In the genomic region with DNA sequence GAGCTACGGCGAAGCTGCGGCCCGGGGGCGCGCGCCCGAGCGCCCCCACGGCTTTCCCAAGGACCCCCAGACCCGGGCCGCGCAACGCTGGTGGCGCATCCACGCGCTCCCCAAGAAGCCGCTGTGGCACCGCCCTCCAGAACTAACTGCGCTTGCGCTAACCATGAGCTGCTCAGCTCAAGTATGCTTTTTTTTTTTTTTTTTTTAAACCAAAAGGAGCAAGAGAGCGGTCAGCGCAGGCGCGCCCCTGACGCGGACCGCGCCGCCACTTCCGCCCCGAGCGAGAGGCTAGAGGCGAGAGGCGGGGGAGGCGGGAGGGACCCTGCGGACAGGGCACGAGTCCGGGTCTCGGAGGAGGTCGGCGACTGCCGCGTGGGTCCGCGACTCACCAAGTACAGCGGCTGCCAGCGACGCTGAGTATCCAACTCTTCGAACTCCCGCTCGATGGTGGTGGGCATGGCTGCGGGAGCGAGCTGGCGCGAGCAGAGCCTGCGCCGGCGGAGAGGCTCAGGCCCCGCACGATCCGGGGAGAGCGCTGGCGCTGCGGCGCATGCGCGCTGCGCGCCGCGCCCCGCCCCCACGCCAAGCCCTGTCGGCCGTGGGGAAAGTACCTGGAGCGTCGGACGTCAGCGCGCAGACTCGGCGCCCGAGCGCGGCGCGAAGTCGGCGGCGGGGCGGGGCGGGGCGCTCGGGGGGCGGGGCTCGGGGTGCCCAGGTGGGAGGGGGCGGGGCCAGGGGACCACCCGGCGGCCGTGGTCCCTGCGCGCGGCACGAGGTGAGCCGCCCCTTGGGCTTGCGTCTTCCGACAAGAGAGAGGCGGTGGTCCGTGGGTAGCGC, we compare ENCODE assay signal across 1 cellular context.
TF ChIP-seq lines count a peak whose summit lies in the region.

A gene (minus strand): TSS at position 554 of the 837 bp plus-strand sequence. CDS start 96 bp downstream, at position 458.

TF ChIP-seq in K562, 482 proteins besides CTCF, POLR2A, EP300 and RAD21 (continued from another document and continues in another):
- TF ChIP-seq, protein P1, sequence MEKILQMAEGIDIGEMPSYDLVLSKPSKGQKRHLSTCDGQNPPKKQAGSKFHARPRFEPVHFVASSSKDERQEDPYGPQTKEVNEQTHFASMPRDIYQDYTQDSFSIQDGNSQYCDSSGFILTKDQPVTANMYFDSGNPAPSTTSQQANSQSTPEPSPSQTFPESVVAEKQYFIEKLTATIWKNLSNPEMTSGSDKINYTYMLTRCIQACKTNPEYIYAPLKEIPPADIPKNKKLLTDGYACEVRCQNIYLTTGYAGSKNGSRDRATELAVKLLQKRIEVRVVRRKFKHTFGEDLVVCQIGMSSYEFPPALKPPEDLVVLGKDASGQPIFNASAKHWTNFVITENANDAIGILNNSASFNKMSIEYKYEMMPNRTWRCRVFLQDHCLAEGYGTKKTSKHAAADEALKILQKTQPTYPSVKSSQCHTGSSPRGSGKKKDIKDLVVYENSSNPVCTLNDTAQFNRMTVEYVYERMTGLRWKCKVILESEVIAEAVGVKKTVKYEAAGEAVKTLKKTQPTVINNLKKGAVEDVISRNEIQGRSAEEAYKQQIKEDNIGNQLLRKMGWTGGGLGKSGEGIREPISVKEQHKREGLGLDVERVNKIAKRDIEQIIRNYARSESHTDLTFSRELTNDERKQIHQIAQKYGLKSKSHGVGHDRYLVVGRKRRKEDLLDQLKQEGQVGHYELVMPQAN (IDR thresholded peaks at IDR 0.05; ENCODE audit: borderline replicate concordance): peak; percentile 55; the same call in 1 of the 2 replicates
- TF ChIP-seq, protein P2, sequence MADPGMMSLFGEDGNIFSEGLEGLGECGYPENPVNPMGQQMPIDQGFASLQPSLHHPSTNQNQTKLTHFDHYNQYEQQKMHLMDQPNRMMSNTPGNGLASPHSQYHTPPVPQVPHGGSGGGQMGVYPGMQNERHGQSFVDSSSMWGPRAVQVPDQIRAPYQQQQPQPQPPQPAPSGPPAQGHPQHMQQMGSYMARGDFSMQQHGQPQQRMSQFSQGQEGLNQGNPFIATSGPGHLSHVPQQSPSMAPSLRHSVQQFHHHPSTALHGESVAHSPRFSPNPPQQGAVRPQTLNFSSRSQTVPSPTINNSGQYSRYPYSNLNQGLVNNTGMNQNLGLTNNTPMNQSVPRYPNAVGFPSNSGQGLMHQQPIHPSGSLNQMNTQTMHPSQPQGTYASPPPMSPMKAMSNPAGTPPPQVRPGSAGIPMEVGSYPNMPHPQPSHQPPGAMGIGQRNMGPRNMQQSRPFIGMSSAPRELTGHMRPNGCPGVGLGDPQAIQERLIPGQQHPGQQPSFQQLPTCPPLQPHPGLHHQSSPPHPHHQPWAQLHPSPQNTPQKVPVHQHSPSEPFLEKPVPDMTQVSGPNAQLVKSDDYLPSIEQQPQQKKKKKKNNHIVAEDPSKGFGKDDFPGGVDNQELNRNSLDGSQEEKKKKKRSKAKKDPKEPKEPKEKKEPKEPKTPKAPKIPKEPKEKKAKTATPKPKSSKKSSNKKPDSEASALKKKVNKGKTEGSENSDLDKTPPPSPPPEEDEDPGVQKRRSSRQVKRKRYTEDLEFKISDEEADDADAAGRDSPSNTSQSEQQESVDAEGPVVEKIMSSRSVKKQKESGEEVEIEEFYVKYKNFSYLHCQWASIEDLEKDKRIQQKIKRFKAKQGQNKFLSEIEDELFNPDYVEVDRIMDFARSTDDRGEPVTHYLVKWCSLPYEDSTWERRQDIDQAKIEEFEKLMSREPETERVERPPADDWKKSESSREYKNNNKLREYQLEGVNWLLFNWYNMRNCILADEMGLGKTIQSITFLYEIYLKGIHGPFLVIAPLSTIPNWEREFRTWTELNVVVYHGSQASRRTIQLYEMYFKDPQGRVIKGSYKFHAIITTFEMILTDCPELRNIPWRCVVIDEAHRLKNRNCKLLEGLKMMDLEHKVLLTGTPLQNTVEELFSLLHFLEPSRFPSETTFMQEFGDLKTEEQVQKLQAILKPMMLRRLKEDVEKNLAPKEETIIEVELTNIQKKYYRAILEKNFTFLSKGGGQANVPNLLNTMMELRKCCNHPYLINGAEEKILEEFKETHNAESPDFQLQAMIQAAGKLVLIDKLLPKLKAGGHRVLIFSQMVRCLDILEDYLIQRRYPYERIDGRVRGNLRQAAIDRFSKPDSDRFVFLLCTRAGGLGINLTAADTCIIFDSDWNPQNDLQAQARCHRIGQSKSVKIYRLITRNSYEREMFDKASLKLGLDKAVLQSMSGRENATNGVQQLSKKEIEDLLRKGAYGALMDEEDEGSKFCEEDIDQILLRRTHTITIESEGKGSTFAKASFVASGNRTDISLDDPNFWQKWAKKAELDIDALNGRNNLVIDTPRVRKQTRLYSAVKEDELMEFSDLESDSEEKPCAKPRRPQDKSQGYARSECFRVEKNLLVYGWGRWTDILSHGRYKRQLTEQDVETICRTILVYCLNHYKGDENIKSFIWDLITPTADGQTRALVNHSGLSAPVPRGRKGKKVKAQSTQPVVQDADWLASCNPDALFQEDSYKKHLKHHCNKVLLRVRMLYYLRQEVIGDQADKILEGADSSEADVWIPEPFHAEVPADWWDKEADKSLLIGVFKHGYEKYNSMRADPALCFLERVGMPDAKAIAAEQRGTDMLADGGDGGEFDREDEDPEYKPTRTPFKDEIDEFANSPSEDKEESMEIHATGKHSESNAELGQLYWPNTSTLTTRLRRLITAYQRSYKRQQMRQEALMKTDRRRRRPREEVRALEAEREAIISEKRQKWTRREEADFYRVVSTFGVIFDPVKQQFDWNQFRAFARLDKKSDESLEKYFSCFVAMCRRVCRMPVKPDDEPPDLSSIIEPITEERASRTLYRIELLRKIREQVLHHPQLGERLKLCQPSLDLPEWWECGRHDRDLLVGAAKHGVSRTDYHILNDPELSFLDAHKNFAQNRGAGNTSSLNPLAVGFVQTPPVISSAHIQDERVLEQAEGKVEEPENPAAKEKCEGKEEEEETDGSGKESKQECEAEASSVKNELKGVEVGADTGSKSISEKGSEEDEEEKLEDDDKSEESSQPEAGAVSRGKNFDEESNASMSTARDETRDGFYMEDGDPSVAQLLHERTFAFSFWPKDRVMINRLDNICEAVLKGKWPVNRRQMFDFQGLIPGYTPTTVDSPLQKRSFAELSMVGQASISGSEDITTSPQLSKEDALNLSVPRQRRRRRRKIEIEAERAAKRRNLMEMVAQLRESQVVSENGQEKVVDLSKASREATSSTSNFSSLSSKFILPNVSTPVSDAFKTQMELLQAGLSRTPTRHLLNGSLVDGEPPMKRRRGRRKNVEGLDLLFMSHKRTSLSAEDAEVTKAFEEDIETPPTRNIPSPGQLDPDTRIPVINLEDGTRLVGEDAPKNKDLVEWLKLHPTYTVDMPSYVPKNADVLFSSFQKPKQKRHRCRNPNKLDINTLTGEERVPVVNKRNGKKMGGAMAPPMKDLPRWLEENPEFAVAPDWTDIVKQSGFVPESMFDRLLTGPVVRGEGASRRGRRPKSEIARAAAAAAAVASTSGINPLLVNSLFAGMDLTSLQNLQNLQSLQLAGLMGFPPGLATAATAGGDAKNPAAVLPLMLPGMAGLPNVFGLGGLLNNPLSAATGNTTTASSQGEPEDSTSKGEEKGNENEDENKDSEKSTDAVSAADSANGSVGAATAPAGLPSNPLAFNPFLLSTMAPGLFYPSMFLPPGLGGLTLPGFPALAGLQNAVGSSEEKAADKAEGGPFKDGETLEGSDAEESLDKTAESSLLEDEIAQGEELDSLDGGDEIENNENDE (IDR thresholded peaks at IDR 0.05; ENCODE audit: low read depth, low read length): no peak
- TF ChIP-seq TBP (optimal IDR thresholded peaks at IDR 0.05; ENCODE audit: low read depth, low read length) (peak; percentile 74), NCOR1 (IDR thresholded peaks at IDR 0.05) (peak; percentile 54), MCM3 (IDR thresholded peaks at IDR 0.05) (no peak), U2AF1 (optimal IDR thresholded peaks at IDR 0.05; ENCODE audit: low read depth, low read length) (peak; percentile 33), KAT7 (CRISPR knock-in tag; IDR thresholded peaks at IDR 0.05; ENCODE audit: borderline replicate concordance) (no peak), ZNF778 (CRISPR knock-in tag; IDR thresholded peaks at IDR 0.05) (no peak), U2AF2 (optimal IDR thresholded peaks at IDR 0.05; ENCODE audit: low read depth, low read length) (no peak), KDM2B (CRISPR knock-in tag; IDR thresholded peaks at IDR 0.05) (no peak), ZC3H11A (IDR thresholded peaks at IDR 0.05; ENCODE audit: low read depth, low read length) (no peak), ZNF589 (CRISPR knock-in tag; IDR thresholded peaks at IDR 0.05; ENCODE audit: low read depth) (no peak), POLR2B (IDR thresholded peaks at IDR 0.05; ENCODE audit: low read depth, partially characterized antibody) (peak; percentile 97), SAP30 (IDR thresholded peaks at IDR 0.05; ENCODE audit: borderline replicate concordance, insufficient read depth, low read depth, low read length, poor library complexity, severe bottlenecking) (peak; percentile 60), YY1 (IDR thresholded peaks at IDR 0.05; ENCODE audit: borderline replicate concordance in 1 of 3, control insufficient read depth in 1 of 3, extremely low read depth in 1 of 3, insufficient read depth in 3 of 3, insufficient read length in 1 of 3, insufficient replicate concordance in 2 of 3, low read depth in 1 of 3, low read length in 2 of 3) (peak in 2 of 3 experiments; percentile 33 to 47), ARNT (IDR thresholded peaks at IDR 0.05) (no peak), ZNF239 (CRISPR knock-in tag; IDR thresholded peaks at IDR 0.05) (peak; percentile 40; the same call in 1 of the 2 replicates), ZFP1 (CRISPR knock-in tag; IDR thresholded peaks at IDR 0.05) (no peak), CXXC5 (CRISPR knock-in tag; IDR thresholded peaks at IDR 0.05) (peak; percentile 100), BRF1 (IDR thresholded peaks at IDR 0.05; ENCODE audit: borderline replicate concordance, extremely low read depth, insufficient read length) (no peak), ZNF780A (CRISPR knock-in tag; IDR thresholded peaks at IDR 0.05) (no peak), GABPB1 (CRISPR knock-in tag; IDR thresholded peaks at IDR 0.05) (peak; percentile 86)
- TF ChIP-seq, protein P3, sequence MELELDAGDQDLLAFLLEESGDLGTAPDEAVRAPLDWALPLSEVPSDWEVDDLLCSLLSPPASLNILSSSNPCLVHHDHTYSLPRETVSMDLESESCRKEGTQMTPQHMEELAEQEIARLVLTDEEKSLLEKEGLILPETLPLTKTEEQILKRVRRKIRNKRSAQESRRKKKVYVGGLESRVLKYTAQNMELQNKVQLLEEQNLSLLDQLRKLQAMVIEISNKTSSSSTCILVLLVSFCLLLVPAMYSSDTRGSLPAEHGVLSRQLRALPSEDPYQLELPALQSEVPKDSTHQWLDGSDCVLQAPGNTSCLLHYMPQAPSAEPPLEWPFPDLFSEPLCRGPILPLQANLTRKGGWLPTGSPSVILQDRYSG (tag; conservative IDR thresholded peaks at IDR 0.05; ENCODE audit: low read depth): no peak
- TF ChIP-seq, protein P4, sequence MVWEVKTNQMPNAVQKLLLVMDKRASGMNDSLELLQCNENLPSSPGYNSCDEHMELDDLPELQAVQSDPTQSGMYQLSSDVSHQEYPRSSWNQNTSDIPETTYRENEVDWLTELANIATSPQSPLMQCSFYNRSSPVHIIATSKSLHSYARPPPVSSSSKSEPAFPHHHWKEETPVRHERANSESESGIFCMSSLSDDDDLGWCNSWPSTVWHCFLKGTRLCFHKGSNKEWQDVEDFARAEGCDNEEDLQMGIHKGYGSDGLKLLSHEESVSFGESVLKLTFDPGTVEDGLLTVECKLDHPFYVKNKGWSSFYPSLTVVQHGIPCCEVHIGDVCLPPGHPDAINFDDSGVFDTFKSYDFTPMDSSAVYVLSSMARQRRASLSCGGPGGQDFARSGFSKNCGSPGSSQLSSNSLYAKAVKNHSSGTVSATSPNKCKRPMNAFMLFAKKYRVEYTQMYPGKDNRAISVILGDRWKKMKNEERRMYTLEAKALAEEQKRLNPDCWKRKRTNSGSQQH (CRISPR knock-in tag; IDR thresholded peaks at IDR 0.05): peak; percentile 18; the same call in 1 of the 2 replicates
- TF ChIP-seq, protein P5, sequence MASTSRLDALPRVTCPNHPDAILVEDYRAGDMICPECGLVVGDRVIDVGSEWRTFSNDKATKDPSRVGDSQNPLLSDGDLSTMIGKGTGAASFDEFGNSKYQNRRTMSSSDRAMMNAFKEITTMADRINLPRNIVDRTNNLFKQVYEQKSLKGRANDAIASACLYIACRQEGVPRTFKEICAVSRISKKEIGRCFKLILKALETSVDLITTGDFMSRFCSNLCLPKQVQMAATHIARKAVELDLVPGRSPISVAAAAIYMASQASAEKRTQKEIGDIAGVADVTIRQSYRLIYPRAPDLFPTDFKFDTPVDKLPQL (IDR thresholded peaks at IDR 0.05; ENCODE audit: extremely low read depth, insufficient read length): no peak
- TF ChIP-seq, protein P6, sequence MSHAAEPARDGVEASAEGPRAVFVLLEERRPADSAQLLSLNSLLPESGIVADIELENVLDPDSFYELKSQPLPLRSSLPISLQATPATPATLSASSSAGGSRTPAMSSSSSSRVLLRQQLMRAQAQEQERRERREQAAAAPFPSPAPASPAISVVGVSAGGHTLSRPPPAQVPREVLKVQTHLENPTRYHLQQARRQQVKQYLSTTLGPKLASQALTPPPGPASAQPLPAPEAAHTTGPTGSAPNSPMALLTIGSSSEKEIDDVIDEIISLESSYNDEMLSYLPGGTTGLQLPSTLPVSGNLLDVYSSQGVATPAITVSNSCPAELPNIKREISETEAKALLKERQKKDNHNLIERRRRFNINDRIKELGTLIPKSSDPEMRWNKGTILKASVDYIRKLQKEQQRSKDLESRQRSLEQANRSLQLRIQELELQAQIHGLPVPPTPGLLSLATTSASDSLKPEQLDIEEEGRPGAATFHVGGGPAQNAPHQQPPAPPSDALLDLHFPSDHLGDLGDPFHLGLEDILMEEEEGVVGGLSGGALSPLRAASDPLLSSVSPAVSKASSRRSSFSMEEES (CRISPR knock-in tag; IDR thresholded peaks at IDR 0.05): no peak
- TF ChIP-seq, protein P7, sequence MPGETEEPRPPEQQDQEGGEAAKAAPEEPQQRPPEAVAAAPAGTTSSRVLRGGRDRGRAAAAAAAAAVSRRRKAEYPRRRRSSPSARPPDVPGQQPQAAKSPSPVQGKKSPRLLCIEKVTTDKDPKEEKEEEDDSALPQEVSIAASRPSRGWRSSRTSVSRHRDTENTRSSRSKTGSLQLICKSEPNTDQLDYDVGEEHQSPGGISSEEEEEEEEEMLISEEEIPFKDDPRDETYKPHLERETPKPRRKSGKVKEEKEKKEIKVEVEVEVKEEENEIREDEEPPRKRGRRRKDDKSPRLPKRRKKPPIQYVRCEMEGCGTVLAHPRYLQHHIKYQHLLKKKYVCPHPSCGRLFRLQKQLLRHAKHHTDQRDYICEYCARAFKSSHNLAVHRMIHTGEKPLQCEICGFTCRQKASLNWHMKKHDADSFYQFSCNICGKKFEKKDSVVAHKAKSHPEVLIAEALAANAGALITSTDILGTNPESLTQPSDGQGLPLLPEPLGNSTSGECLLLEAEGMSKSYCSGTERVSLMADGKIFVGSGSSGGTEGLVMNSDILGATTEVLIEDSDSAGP (CRISPR knock-in tag; IDR thresholded peaks at IDR 0.05): peak; percentile 72; the same call in 1 of the 2 replicates
- TF ChIP-seq, protein P8, sequence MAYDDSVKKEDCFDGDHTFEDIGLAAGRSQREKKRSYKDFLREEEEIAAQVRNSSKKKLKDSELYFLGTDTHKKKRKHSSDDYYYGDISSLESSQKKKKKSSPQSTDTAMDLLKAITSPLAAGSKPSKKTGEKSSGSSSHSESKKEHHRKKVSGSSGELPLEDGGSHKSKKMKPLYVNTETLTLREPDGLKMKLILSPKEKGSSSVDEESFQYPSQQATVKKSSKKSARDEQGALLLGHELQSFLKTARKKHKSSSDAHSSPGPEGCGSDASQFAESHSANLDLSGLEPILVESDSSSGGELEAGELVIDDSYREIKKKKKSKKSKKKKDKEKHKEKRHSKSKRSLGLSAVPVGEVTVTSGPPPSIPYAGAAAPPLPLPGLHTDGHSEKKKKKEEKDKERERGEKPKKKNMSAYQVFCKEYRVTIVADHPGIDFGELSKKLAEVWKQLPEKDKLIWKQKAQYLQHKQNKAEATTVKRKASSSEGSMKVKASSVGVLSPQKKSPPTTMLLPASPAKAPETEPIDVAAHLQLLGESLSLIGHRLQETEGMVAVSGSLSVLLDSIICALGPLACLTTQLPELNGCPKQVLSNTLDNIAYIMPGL (CRISPR knock-in tag; IDR thresholded peaks at IDR 0.05): no peak
